In the genomic region with DNA sequence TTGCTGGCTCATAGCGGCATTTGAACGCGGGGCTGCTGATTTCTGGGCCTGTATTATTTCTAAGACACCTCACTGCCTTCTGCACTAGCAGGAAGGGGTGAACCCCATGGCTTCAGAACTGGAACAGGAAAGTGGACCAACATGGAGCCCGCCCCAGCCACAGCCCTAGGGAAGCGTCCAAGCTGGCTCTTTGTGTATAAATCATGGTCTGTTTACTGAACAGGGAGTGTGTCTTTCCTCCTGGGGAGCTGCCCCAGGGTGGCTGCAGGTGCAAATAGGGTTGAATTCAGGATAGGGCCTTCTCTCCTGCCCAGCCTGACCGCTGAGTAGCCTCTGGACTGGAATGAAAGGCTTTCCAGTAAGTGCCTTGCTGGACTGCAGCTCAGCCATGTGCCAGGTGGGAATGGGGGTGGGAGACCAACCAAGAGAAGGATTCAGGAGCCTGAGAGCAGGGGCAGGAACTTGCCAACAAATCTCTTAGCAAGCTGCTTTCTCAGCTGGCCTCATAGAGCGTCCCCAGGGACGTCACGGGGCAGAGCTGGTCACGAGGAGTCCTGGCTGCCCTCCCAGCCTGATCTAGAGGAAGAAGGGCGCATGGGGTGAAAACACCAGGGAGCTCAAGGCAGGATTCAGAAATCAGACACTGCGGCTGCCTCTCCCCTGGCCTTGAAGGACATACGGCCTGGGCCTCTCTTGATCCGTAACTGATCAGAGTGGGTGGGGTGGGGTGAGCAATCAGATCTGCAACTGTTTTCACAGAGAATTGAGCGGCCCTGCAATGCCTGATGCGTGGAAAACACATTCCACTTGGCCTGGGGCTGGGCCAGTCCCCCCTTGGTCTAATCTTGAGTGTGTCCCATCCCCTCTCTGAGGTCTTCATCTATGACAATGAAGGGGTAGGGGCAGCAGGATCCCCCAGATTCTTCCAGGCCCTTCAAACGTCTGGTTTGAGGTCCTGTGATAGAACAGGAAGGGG, we compare ENCODE assay signal across 8 cellular contexts. TPM values are rescaled to one million over a fixed set of nuclear protein-coding genes. Genes with fewer than 3 reads are reported as not detected.
DNase-seq lines count a peak whose midpoint lies in the region; ATAC-seq, FAIRE-seq and TF ChIP-seq lines count a peak whose summit lies in the region.

No MANE protein-coding gene starts in this region.

- DNase-seq in NCI-H1694 (lab: John Stamatoyannopoulos, UW): peak; percentile 36
- no peak for DNase-seq in bronchial epithelial cell (ENCODE audit: low read depth)
- DNase-seq in right lobe of liver: peak; percentile 86 to 94 (median 90)
- DNase-seq in activated CD4-positive, CD25-positive, alpha-beta regulatory T cell (lab: John Stamatoyannopoulos, UW): no peak
- no peak for DNase-seq in stimulated activated CD4-positive, alpha-beta T cell treated with anti-CD3 and anti-CD28 coated beads, Interleukin-2, amount 100 ng/mL, for 48 hours

- no peak overlapping the region for H3K4me3 ChIP-seq in bronchial epithelial cell (ENCODE audit: low read depth, low read length)
- no peak overlapping the region for H3K4me3 ChIP-seq in right lobe of liver

- no peaks in the 10 kb centered on the region for H3K27me3 ChIP-seq in bronchial epithelial cell (ENCODE audit: control insufficient read depth, insufficient read depth, low read length)
- no peaks in the 10 kb centered on the region for H3K27me3 ChIP-seq in right lobe of liver

- intact Hi-C loops in right lobe of liver (cut with DNase I): no loop called here

- WGBS in right lobe of liver (ENCODE audit: insufficient coverage, low coverage, low lambda C conversion rate, missing lambda C conversion rate): 89% methylated on average over 3 of the region's 17 CpGs

- ATAC-seq in right lobe of liver: peak; percentile 87 to 94 (median 92)
- ATAC-seq in GM21423 (IDR thresholded peaks at IDR 0.05; ENCODE audit: unreplicated experiment): no peak
- ATAC-seq in HG02642 (IDR thresholded peaks at IDR 0.05; ENCODE audit: poor library complexity, unreplicated experiment): no peak

- TF ChIP-seq CTCF in bronchial epithelial cell (IDR thresholded peaks at IDR 0.05; ENCODE audit: insufficient read depth, low read length, severe bottlenecking): no peak
- no peak for TF ChIP-seq CTCF in right lobe of liver (IDR thresholded peaks at IDR 0.05)

- H3K9me3 ChIP-seq in right lobe of liver: no peaks in the 10 kb centered on the region

- peak; percentile 52 for FAIRE-seq in bronchial epithelial cell (lab: Jason Lieb, UNC)

- H3K36me3 ChIP-seq in bronchial epithelial cell (ENCODE audit: control insufficient read depth, insufficient read depth, low read length): no peaks in the 10 kb centered on the region
- no peaks in the 10 kb centered on the region for H3K36me3 ChIP-seq in right lobe of liver

- no peak for TF ChIP-seq POLR2A in right lobe of liver (IDR thresholded peaks at IDR 0.05)

- peak overlapping the region; percentile 41 to 93 (median 66) for H3K27ac ChIP-seq in right lobe of liver
- peak overlapping the region; percentile 60 for H3K27ac ChIP-seq in temporal lobe (ENCODE audit: low read depth, low read length)

- peaks cover 0 to 18% (median 5%) of the 10 kb centered on the region in 4 donors for H3K4me1 ChIP-seq in right lobe of liver

RNA-seq across cellular contexts. Expression of a gene that starts 56.5 kb away (rescaled TPM):
- total RNA-seq in bronchial epithelial cell (3.4 and 6.4 TPM in 2 replicates), right lobe of liver (10 to 100 TPM; 11.9 to 21.8 (median 17.8) TPM), temporal lobe (16.5 TPM)

Comparison
In these comparisons a context has a peak if more than half of its experiments do, and no peak if none do; other contexts are left out.
1. DNase-seq: peak in NCI-H1694 (single experiment) and right lobe of liver (3 of 3); none in bronchial epithelial cell (single experiment), activated CD4-positive, CD25-positive, alpha-beta regulatory T cell (0 of 4) and stimulated activated CD4-positive, alpha-beta T cell treated with anti-CD3 and anti-CD28 coated beads, Interleukin-2, amount 100 ng/mL, for 48 hours (0 of 2).
2. ATAC-seq: peak in right lobe of liver (4 of 4); none in GM21423 (single experiment) and HG02642 (single experiment).